1 cellular context compared by ENCODE assay signal in the genomic region with DNA sequence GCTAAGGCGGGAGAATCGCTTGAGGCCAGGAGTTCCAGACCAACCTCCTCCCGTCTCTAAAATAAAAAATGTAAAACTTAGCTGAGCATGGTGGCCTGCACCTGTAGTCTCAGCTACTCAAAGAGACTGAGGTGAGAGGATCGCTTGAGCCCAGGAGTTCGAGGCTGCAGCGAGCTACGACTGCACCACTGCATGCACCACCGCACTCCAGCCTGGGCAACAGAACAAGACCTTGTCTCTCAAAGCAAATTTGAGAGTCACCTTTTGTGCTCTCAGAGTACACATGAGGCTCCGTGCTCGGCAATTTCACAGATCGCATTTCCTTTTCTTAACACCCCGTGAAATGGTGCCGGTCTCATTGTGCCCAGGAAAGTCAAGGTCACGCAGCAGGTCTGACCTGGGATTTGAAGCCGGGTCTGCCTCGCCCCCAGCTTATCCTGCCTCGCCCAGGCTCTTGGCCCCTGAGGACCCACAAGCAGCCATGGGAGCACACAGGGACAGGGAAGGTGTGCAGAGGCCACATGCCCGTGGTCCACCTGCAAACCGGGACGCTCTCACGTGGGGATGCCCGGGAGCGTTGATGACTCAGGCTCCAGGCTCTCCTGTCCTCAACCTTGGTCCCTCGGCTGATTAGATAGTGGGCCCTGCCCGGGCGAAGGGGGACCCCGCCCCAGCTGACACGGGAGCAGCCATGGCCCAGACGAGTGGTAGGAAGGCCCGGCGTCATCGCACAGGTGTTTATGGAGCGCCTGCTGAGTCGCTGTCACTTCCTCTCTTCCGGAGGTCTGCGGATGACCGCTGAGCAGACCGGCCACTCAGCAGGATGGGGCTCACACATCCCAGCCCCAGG.
A peak's percentile ranks its signal among the peaks of the same experiment; 100 is the strongest.
TF ChIP-seq lines count a peak whose summit lies in the region.

No MANE protein-coding gene starts in this region.

TF ChIP-seq in HepG2, 621 proteins besides CTCF, POLR2A, EP300 and RAD21 (continued from another document and continues in another):
- TF ChIP-seq, protein P1, sequence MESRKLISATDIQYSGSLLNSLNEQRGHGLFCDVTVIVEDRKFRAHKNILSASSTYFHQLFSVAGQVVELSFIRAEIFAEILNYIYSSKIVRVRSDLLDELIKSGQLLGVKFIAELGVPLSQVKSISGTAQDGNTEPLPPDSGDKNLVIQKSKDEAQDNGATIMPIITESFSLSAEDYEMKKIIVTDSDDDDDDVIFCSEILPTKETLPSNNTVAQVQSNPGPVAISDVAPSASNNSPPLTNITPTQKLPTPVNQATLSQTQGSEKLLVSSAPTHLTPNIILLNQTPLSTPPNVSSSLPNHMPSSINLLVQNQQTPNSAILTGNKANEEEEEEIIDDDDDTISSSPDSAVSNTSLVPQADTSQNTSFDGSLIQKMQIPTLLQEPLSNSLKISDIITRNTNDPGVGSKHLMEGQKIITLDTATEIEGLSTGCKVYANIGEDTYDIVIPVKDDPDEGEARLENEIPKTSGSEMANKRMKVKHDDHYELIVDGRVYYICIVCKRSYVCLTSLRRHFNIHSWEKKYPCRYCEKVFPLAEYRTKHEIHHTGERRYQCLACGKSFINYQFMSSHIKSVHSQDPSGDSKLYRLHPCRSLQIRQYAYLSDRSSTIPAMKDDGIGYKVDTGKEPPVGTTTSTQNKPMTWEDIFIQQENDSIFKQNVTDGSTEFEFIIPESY (CRISPR knock-in tag; IDR thresholded peaks at IDR 0.05) = 0 out of 2 replicates have a peak, but pooled peaks have one; percentile 37
- TF ChIP-seq CC2D1A (CRISPR knock-in tag; IDR thresholded peaks at IDR 0.05) (no peak), FOXA3 (CRISPR knock-in tag; IDR thresholded peaks at IDR 0.05) (0 out of 2 replicates have a peak, but pooled peaks have one; percentile 10), CEBPG (CRISPR knock-in tag; IDR thresholded peaks at IDR 0.05) (no peak), NFATC3 (CRISPR knock-in tag; IDR thresholded peaks at IDR 0.05) (peak; percentile 55; the same call in 1 of the 2 replicates), GZF1 (CRISPR knock-in tag; IDR thresholded peaks at IDR 0.05) (peak; percentile 31; the same call in 1 of the 2 replicates), DNMT3B (CRISPR knock-in tag; conservative IDR thresholded peaks at IDR 0.05) (no peak), SALL1 (CRISPR knock-in tag; IDR thresholded peaks at IDR 0.05) (peak; percentile 89), SRSF4 (IDR thresholded peaks at IDR 0.05; ENCODE audit: low read depth, low read length, poor library complexity, severe bottlenecking) (no peak), EED (CRISPR knock-in tag; IDR thresholded peaks at IDR 0.05) (no peak), PCBP2 (optimal IDR thresholded peaks at IDR 0.05; ENCODE audit: low read depth, low read length, poor library complexity, severe bottlenecking) (no peak), CBX5 (CRISPR knock-in tag; IDR thresholded peaks at IDR 0.05; ENCODE audit: borderline replicate concordance) (no peak), MAFF (IDR thresholded peaks at IDR 0.05; ENCODE audit: low read depth, low read length) (no peak), TEAD2 (CRISPR knock-in tag; IDR thresholded peaks at IDR 0.05) (no peak; the same call in 1 of the 2 replicates), HMG20B (CRISPR knock-in tag; conservative IDR thresholded peaks at IDR 0.05) (0 out of 2 replicates have a peak, but pooled peaks have one; percentile 15), SMC3 (IDR thresholded peaks at IDR 0.05; ENCODE audit: low read length) (no peak), MYNN (CRISPR knock-in tag; IDR thresholded peaks at IDR 0.05; ENCODE audit: low read depth) (no peak), KDM5A (IDR thresholded peaks at IDR 0.05; ENCODE audit: borderline replicate concordance, low read length) (no peak), MXD4 (CRISPR knock-in tag; IDR thresholded peaks at IDR 0.05) (peak; percentile 82), CCAR2 (optimal IDR thresholded peaks at IDR 0.05; ENCODE audit: low read depth, low read length) (no peak), ZKSCAN1 (IDR thresholded peaks at IDR 0.05; ENCODE audit: low read length) (no peak), STAT5B (CRISPR knock-in tag; IDR thresholded peaks at IDR 0.05) (no peak), RXRA (CRISPR knock-in tag; IDR thresholded peaks at IDR 0.05) (peak; percentile 64; the same call in 1 of the 2 replicates), ZNF496 (CRISPR knock-in tag; IDR thresholded peaks at IDR 0.05; ENCODE audit: insufficient replicate concordance) (no peak), MXI1 (IDR thresholded peaks at IDR 0.05; ENCODE audit: borderline replicate concordance, low read depth, low read length) (peak; percentile 45; the same call in 1 of the 3 replicates), GFI1 (CRISPR knock-in tag; IDR thresholded peaks at IDR 0.05; ENCODE audit: borderline replicate concordance) (no peak; the same call in 1 of the 2 replicates), EZH2 (conservative IDR thresholded peaks at IDR 0.05; ENCODE audit: low read depth, low read length) (no peak), ONECUT2 (CRISPR knock-in tag; IDR thresholded peaks at IDR 0.05) (no peak), NR2F6 (IDR thresholded peaks at IDR 0.05) (no peak), NR2F6 (CRISPR knock-in tag; IDR thresholded peaks at IDR 0.05) (peak; percentile 33; the same call in 1 of the 2 replicates), ZMAT3 (CRISPR knock-in tag; conservative IDR thresholded peaks at IDR 0.05) (peak; percentile 94), ZFP90 (CRISPR knock-in tag; IDR thresholded peaks at IDR 0.05; ENCODE audit: borderline replicate concordance) (no peak), ZSCAN21 (CRISPR knock-in tag; IDR thresholded peaks at IDR 0.05; ENCODE audit: borderline replicate concordance) (peak; percentile 86; the same call in 1 of the 2 replicates), KLF6 (CRISPR knock-in tag; IDR thresholded peaks at IDR 0.05) (no peak), PCBP1 (IDR thresholded peaks at IDR 0.05; ENCODE audit: borderline replicate concordance, low read depth, low read length) (no peak), ZNF468 (CRISPR knock-in tag; IDR thresholded peaks at IDR 0.05) (peak; percentile 94)
- TF ChIP-seq, protein P2, sequence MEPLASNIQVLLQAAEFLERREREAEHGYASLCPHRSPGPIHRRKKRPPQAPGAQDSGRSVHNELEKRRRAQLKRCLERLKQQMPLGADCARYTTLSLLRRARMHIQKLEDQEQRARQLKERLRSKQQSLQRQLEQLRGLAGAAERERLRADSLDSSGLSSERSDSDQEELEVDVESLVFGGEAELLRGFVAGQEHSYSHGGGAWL (CRISPR knock-in tag; IDR thresholded peaks at IDR 0.05) = peak; percentile 86
- TF ChIP-seq, protein P3, sequence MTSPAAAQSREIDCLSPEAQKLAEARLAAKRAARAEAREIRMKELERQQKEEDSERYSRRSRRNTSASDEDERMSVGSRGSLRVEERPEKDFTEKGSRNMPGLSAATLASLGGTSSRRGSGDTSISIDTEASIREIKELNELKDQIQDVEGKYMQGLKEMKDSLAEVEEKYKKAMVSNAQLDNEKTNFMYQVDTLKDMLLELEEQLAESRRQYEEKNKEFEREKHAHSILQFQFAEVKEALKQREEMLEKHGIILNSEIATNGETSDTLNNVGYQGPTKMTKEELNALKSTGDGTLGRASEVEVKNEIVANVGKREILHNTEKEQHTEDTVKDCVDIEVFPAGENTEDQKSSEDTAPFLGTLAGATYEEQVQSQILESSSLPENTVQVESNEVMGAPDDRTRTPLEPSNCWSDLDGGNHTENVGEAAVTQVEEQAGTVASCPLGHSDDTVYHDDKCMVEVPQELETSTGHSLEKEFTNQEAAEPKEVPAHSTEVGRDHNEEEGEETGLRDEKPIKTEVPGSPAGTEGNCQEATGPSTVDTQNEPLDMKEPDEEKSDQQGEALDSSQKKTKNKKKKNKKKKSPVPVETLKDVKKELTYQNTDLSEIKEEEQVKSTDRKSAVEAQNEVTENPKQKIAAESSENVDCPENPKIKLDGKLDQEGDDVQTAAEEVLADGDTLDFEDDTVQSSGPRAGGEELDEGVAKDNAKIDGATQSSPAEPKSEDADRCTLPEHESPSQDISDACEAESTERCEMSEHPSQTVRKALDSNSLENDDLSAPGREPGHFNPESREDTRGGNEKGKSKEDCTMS (CRISPR knock-in tag; conservative IDR thresholded peaks at IDR 0.05) = no peak
- TF ChIP-seq, protein P4, sequence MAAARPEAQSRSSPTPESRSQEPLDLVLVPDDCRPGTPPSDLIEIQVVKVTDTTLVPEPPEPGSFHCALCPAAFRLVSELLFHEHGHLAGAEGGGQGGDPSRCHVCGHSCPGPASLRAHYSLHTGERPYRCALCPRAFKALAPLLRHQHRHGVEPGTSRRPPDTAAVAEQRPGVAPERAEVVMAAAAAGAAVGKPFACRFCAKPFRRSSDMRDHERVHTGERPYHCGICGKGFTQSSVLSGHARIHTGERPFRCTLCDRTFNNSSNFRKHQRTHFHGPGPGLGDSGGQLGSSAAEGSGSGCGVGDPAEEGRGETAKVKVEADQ (CRISPR knock-in tag; IDR thresholded peaks at IDR 0.05; ENCODE audit: borderline replicate concordance) = 0 out of 2 replicates have a peak, but pooled peaks have one; percentile 77
- TF ChIP-seq, protein P5, sequence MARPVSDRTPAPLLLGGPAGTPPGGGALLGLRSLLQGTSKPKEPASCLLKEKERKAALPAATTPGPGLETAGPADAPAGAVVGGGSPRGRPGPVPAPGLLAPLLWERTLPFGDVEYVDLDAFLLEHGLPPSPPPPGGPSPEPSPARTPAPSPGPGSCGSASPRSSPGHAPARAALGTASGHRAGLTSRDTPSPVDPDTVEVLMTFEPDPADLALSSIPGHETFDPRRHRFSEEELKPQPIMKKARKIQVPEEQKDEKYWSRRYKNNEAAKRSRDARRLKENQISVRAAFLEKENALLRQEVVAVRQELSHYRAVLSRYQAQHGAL (CRISPR knock-in tag; IDR thresholded peaks at IDR 0.05; ENCODE audit: not compliant biosample characterization) = no peak
- TF ChIP-seq, protein P6, sequence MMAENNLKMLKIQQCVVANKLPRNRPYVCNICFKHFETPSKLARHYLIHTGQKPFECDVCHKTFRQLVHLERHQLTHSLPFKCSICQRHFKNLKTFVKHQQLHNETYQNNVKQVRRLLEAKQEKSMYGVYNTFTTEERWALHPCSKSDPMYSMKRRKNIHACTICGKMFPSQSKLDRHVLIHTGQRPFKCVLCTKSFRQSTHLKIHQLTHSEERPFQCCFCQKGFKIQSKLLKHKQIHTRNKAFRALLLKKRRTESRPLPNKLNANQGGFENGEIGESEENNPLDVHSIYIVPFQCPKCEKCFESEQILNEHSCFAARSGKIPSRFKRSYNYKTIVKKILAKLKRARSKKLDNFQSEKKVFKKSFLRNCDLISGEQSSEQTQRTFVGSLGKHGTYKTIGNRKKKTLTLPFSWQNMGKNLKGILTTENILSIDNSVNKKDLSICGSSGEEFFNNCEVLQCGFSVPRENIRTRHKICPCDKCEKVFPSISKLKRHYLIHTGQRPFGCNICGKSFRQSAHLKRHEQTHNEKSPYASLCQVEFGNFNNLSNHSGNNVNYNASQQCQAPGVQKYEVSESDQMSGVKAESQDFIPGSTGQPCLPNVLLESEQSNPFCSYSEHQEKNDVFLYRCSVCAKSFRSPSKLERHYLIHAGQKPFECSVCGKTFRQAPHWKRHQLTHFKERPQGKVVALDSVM (CRISPR knock-in tag; IDR thresholded peaks at IDR 0.05) = peak; percentile 59; the same call in 1 of the 2 replicates
- TF ChIP-seq, protein P7, sequence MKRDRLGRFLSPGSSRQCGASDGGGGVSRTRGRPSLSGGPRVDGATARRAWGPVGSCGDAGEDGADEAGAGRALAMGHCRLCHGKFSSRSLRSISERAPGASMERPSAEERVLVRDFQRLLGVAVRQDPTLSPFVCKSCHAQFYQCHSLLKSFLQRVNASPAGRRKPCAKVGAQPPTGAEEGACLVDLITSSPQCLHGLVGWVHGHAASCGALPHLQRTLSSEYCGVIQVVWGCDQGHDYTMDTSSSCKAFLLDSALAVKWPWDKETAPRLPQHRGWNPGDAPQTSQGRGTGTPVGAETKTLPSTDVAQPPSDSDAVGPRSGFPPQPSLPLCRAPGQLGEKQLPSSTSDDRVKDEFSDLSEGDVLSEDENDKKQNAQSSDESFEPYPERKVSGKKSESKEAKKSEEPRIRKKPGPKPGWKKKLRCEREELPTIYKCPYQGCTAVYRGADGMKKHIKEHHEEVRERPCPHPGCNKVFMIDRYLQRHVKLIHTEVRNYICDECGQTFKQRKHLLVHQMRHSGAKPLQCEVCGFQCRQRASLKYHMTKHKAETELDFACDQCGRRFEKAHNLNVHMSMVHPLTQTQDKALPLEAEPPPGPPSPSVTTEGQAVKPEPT (CRISPR knock-in tag; IDR thresholded peaks at IDR 0.05; ENCODE audit: low read depth) = peak; percentile 61; the same call in 1 of the 2 replicates
- TF ChIP-seq, protein P8, sequence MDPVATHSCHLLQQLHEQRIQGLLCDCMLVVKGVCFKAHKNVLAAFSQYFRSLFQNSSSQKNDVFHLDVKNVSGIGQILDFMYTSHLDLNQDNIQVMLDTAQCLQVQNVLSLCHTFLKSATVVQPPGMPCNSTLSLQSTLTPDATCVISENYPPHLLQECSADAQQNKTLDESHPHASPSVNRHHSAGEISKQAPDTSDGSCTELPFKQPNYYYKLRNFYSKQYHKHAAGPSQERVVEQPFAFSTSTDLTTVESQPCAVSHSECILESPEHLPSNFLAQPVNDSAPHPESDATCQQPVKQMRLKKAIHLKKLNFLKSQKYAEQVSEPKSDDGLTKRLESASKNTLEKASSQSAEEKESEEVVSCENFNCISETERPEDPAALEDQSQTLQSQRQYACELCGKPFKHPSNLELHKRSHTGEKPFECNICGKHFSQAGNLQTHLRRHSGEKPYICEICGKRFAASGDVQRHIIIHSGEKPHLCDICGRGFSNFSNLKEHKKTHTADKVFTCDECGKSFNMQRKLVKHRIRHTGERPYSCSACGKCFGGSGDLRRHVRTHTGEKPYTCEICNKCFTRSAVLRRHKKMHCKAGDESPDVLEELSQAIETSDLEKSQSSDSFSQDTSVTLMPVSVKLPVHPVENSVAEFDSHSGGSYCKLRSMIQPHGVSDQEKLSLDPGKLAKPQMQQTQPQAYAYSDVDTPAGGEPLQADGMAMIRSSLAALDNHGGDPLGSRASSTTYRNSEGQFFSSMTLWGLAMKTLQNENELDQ (CRISPR knock-in tag; IDR thresholded peaks at IDR 0.05; ENCODE audit: borderline replicate concordance) = no peak
- TF ChIP-seq, protein P9, sequence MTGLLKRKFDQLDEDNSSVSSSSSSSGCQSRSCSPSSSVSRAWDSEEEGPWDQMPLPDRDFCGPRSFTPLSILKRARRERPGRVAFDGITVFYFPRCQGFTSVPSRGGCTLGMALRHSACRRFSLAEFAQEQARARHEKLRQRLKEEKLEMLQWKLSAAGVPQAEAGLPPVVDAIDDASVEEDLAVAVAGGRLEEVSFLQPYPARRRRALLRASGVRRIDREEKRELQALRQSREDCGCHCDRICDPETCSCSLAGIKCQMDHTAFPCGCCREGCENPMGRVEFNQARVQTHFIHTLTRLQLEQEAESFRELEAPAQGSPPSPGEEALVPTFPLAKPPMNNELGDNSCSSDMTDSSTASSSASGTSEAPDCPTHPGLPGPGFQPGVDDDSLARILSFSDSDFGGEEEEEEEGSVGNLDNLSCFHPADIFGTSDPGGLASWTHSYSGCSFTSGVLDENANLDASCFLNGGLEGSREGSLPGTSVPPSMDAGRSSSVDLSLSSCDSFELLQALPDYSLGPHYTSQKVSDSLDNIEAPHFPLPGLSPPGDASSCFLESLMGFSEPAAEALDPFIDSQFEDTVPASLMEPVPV (CRISPR knock-in tag; IDR thresholded peaks at IDR 0.05) = peak; percentile 91
